Comparison of ENCODE assay signal across 1 cellular context in the genomic region with DNA sequence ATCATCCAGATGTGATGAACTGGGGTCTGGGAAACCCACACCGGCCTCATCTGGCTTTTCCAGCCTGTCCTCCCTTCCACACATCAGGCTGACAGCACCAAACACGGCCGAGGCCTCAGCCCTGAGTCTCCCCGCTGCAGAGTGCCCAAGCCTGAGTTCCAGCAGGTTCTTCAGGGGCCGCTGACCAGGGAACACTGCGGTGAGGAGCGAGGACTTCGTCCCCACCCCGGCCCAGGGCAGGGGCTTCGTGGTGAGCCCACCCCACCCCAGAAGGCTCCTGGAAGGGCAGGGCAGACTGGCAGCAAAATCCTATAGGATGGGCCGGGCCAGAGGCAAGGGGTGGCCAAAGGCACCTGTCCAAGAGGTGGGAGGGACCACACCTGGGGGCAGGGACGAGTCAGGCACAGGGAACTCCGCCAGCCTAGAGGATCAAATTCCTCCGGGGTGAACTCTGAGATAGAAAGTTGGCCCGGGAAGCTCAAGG.
TF ChIP-seq lines count a peak whose summit lies in the region.

SLC51A (plus strand) TSS at position 454 of the 484 bp plus-strand sequence. CDS start 179 bp downstream, outside the sequence.

TF ChIP-seq in IMR-90, 13 proteins besides CTCF, POLR2A, EP300 and RAD21:
- no peak for TF ChIP-seq MAZ (IDR thresholded peaks at IDR 0.05; ENCODE audit: borderline replicate concordance, low read depth, low read length)
- no peak for TF ChIP-seq MXI1 (IDR thresholded peaks at IDR 0.05; ENCODE audit: borderline replicate concordance, low read depth, low read length)
- TF ChIP-seq RCOR1 (IDR thresholded peaks at IDR 0.05; ENCODE audit: insufficient replicate concordance, low read length): no peak
- no peak for TF ChIP-seq BHLHE40 (IDR thresholded peaks at IDR 0.05; ENCODE audit: low read depth, low read length)
- TF ChIP-seq, protein P1, sequence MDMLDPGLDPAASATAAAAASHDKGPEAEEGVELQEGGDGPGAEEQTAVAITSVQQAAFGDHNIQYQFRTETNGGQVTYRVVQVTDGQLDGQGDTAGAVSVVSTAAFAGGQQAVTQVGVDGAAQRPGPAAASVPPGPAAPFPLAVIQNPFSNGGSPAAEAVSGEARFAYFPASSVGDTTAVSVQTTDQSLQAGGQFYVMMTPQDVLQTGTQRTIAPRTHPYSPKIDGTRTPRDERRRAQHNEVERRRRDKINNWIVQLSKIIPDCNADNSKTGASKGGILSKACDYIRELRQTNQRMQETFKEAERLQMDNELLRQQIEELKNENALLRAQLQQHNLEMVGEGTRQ (IDR thresholded peaks at IDR 0.05; ENCODE audit: low read depth, low read length): no peak
- no peak for TF ChIP-seq MAFK (IDR thresholded peaks at IDR 0.05; ENCODE audit: low read depth, low read length)
- TF ChIP-seq SMC3 (IDR thresholded peaks at IDR 0.05; ENCODE audit: low read depth, low read length): no peak
- no peak for TF ChIP-seq FOS (IDR thresholded peaks at IDR 0.05; ENCODE audit: low read depth, low read length)
- TF ChIP-seq RFX5 (IDR thresholded peaks at IDR 0.05; ENCODE audit: low read depth, low read length): no peak
- TF ChIP-seq, protein P2, sequence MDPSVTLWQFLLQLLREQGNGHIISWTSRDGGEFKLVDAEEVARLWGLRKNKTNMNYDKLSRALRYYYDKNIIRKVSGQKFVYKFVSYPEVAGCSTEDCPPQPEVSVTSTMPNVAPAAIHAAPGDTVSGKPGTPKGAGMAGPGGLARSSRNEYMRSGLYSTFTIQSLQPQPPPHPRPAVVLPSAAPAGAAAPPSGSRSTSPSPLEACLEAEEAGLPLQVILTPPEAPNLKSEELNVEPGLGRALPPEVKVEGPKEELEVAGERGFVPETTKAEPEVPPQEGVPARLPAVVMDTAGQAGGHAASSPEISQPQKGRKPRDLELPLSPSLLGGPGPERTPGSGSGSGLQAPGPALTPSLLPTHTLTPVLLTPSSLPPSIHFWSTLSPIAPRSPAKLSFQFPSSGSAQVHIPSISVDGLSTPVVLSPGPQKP (IDR thresholded peaks at IDR 0.05; ENCODE audit: borderline replicate concordance, low read depth, low read length): no peak
- TF ChIP-seq CEBPB (IDR thresholded peaks at IDR 0.05; ENCODE audit: low read depth, low read length): no peak
- TF ChIP-seq CHD1 (IDR thresholded peaks at IDR 0.05; ENCODE audit: low read depth, low read length): no peak
- no peak for TF ChIP-seq NFE2L2 (IDR thresholded peaks at IDR 0.05; ENCODE audit: low read depth, low read length)
